26 cellular contexts compared by ENCODE assay signal in genomic region chr17:48562934-48563333, GRCh38. TPM values are rescaled to one million over a fixed set of nuclear protein-coding genes. Genes with fewer than 3 reads are reported as not detected.
A peak's percentile ranks its signal among the peaks of the same experiment; 100 is the strongest.
DNase-seq lines count a peak whose midpoint lies in the region; ATAC-seq and TF ChIP-seq lines count a peak whose summit lies in the region.
"Had no signal": no experiment of that assay in that cellular context is flagged by ENCODE, and none has a peak within 500 bp of the region (broad histone marks: within the 10 kb centered on the region; RNA-seq: fewer than 3 reads in every experiment).

No MANE protein-coding gene starts in this region.

- H3K4me3 Mint-ChIP-seq in CD14-positive monocyte: peak overlapping the region in 1 of 2 donors; percentile 52
- H3K4me3 Mint-ChIP-seq: activated B cell treated with CpG ODN at 0.5 μM for 24 hours; activated CD4-positive, alpha-beta memory T cell treated with anti-CD3 and anti-CD28 coated beads, Interleukin-2, amount 10 ng/mL, durations not matched to agents 7 days and 5 days; activated naive CD4-positive, alpha-beta T cell treated with anti-CD3 and anti-CD28 coated beads, Interleukin-2, amount 50 U/mL, for 24 hours; CD4-positive, CD25-positive, alpha-beta regulatory T cell had no signal

- H3K9me2 ChIP-seq in hepatocyte (replicated peaks; ENCODE audit: insufficient read depth): no peaks in the 10 kb centered on the region

- intact Hi-C loops in sigmoid colon (cut with DNase I) (no loop called here), CD14-positive monocyte (cut with micrococcal nuclease) (no loop called here), aorta (cut with DNase I) (no loop called here)

- peaks cover 38% of the 10 kb centered on the region for H3K79me2 ChIP-seq in hepatocyte

- H3K27ac ChIP-seq in hepatocyte (no peak overlapping the region), sigmoid colon (peak overlapping the region; percentile 94 to 99 (median 96)), aorta (ENCODE audit: low read depth in 1 of 2, low read length in 2 of 2) (no peak overlapping the region)
- H3K27ac ChIP-seq: A549, body of pancreas, left ventricle myocardium inferior, SK-N-MC had no signal

- H3K36me3 ChIP-seq in hepatocyte (replicated peaks; ENCODE audit: insufficient read depth, low read depth) (no peaks in the 10 kb centered on the region), sigmoid colon (no peaks in the 10 kb centered on the region), aorta (ENCODE audit: control insufficient read depth in 1 of 2, insufficient read depth in 2 of 2, low read length in 1 of 2) (no peaks in the 10 kb centered on the region)
- H3K36me3 ChIP-seq: left ventricle myocardium inferior had no signal

- H3K27ac Mint-ChIP-seq in CD14-positive monocyte: no peak overlapping the region
- H3K27ac Mint-ChIP-seq: activated B cell treated with CpG ODN at 0.5 μM for 24 hours; activated CD4-positive, alpha-beta memory T cell treated with anti-CD3 and anti-CD28 coated beads, Interleukin-2, amount 10 ng/mL, durations not matched to agents 7 days and 5 days; activated naive CD4-positive, alpha-beta T cell treated with anti-CD3 and anti-CD28 coated beads, Interleukin-2, amount 50 U/mL, for 24 hours; CD4-positive, CD25-positive, alpha-beta regulatory T cell had no signal

- in situ Hi-C loops in astrocyte of the spinal cord (cut with HindIII; ENCODE audit: low sequenced_read_pairs): no loop called here

- H3K4me3 ChIP-seq in AG10803 (ENCODE audit: low read length) (peak overlapping the region; percentile 60), astrocyte of the spinal cord (ENCODE audit: low read depth, low read length) (peak overlapping the region; percentile 43), hepatocyte (no peak overlapping the region), sigmoid colon (peak overlapping the region in 2 of 4 donors; percentile 49 to 52), aorta (ENCODE audit: low read length in 2 of 2) (no peak overlapping the region)
- H3K4me3 ChIP-seq: A549, body of pancreas, SK-N-MC had no signal

- TF ChIP-seq POLR2A in sigmoid colon (IDR thresholded peaks at IDR 0.05): no peak

- H3K4me1 ChIP-seq in hepatocyte (ENCODE audit: insufficient read depth) (peaks cover 28% of the 10 kb centered on the region), sigmoid colon (peaks cover 0 to 100% (median 99%) of the 10 kb centered on the region in 4 donors), aorta (ENCODE audit: control insufficient read depth in 1 of 2, insufficient read depth in 2 of 2, low read length in 2 of 2) (no peaks in the 10 kb centered on the region)

- no peaks in the 10 kb centered on the region for H4K20me1 ChIP-seq in hepatocyte (ENCODE audit: insufficient read depth, poor library complexity, severe bottlenecking)

- DNase-seq in AG10803 (ENCODE audit: low read depth) (no peak), astrocyte of the spinal cord (ENCODE audit: low read depth, low spot score) (no peak), hepatocyte (ENCODE audit: low spot score) (no peak), sigmoid colon (no peak), CD14-positive monocyte (ENCODE audit: low spot score) (no peak), dermis blood vessel endothelial cell (no peak), putamen (ENCODE audit: low spot score) (no peak), aorta (no peak)
- DNase-seq: activated B cell treated with CpG ODN at 0.5 μM for 24 hours; activated CD4-positive, alpha-beta memory T cell treated with anti-CD3 and anti-CD28 coated beads, Interleukin-2, amount 10 ng/mL, durations not matched to agents 7 days and 5 days; body of pancreas; CD4-positive, CD25-positive, alpha-beta regulatory T cell; DMS153; GDM1; glutamatergic neuron; left ventricle myocardium inferior; NCI-H1436 treated with DMSO at 0.1 percent for 48 hours; PC-3; small intestine; stimulated activated CD4-positive, alpha-beta T cell treated with anti-CD3 and anti-CD28 coated beads, Interleukin-4, amount 100 ng/mL, for 1 hour had no signal

- no peak overlapping the region for H2AFZ ChIP-seq in hepatocyte

- no peak for ATAC-seq in aorta (ENCODE audit: low FRiP score)
- ATAC-seq: body of pancreas had no signal

- no peaks in the 10 kb centered on the region for H3K9me3 ChIP-seq in hepatocyte (ENCODE audit: low read depth)
- no peaks in the 10 kb centered on the region for H3K9me3 ChIP-seq in sigmoid colon
- no peaks in the 10 kb centered on the region for H3K9me3 ChIP-seq in aorta (ENCODE audit: control insufficient read depth, low read length)
- H3K9me3 ChIP-seq: A549, body of pancreas, left ventricle myocardium inferior had no signal

- peaks cover 2% of the 10 kb centered on the region for H3K4me1 Mint-ChIP-seq in CD14-positive monocyte
- H3K4me1 Mint-ChIP-seq: activated B cell treated with CpG ODN at 0.5 μM for 24 hours had no signal

- TF ChIP-seq CTCF in AG10803 (conservative IDR thresholded peaks at IDR 0.05; ENCODE audit: low read length): no peak
- no peak for TF ChIP-seq CTCF in astrocyte of the spinal cord (IDR thresholded peaks at IDR 0.05; ENCODE audit: low read depth, low read length)
- no peak for TF ChIP-seq CTCF in hepatocyte (IDR thresholded peaks at IDR 0.05; ENCODE audit: poor library complexity)
- no peak for TF ChIP-seq CTCF in sigmoid colon (IDR thresholded peaks at IDR 0.05)
- TF ChIP-seq CTCF in CD14-positive monocyte (IDR thresholded peaks at IDR 0.05): no peak

- TF ChIP-seq EP300 in sigmoid colon (IDR thresholded peaks at IDR 0.05): no peak

- H3K27me3 Mint-ChIP-seq in CD14-positive monocyte (ENCODE audit: low read depth in 3 of 3): peaks cover 33 to 39% (median 35%) of the 10 kb centered on the region in 3 donors
- H3K27me3 Mint-ChIP-seq: activated naive CD4-positive, alpha-beta T cell treated with anti-CD3 and anti-CD28 coated beads, Interleukin-2, amount 50 U/mL, for 24 hours had no signal

- H3K27me3 ChIP-seq in hepatocyte (peaks cover 92% of the 10 kb centered on the region), sigmoid colon (no peaks in the 10 kb centered on the region), aorta (ENCODE audit: control insufficient read depth in 1 of 2, insufficient read depth in 2 of 2, low read length in 1 of 2) (no peaks in the 10 kb centered on the region)

- H3K36me3 Mint-ChIP-seq in CD14-positive monocyte: peaks cover 0 to 5% of the 10 kb centered on the region in 2 donors

- peaks cover 0 to 4% (median 0%) of the 10 kb centered on the region in 7 donors for H3K9me3 Mint-ChIP-seq in CD14-positive monocyte
- H3K9me3 Mint-ChIP-seq: activated B cell treated with CpG ODN at 0.5 μM for 24 hours; activated CD4-positive, alpha-beta memory T cell treated with anti-CD3 and anti-CD28 coated beads, Interleukin-2, amount 10 ng/mL, durations not matched to agents 7 days and 5 days; activated naive CD4-positive, alpha-beta T cell treated with anti-CD3 and anti-CD28 coated beads, Interleukin-2, amount 50 U/mL, for 24 hours; CD4-positive, CD25-positive, alpha-beta regulatory T cell had no signal

- 55% methylated on average over 5 of the region's 5 CpGs for WGBS in hepatocyte (ENCODE audit: low lambda C conversion rate, missing lambda C conversion rate)
- 83 to 89% methylated on average over 5 of the region's 5 CpGs for WGBS in sigmoid colon, 2 donors
- 86 to 92% methylated on average over 5 of the region's 5 CpGs for WGBS in aorta, 2 donors

- peak overlapping the region; percentile 82 for H3K4me2 ChIP-seq in hepatocyte
- H3K4me2 ChIP-seq: A549 had no signal

RNA-seq across cellular contexts. Expression of gene HOXB4, which starts 15.2 kb away (rescaled TPM):
- total RNA-seq in hepatocyte (1.4 and 2.2 TPM in 2 replicates), sigmoid colon (1 to 10 TPM; 4.6 to 8.3 (median 5.4) TPM), dermis blood vessel endothelial cell (2.7 and 3.2 TPM in 2 replicates), aorta (10 to 100 TPM in 1 of 2 donors, 1 to 10 TPM in 1; 6.6 to 17.9 TPM)
- polyA plus RNA-seq in hepatocyte (1.8 and 2.0 TPM in 2 replicates), sigmoid colon (1 to 10 TPM in 2 of 3 donors, under 1 TPM in 1; 0.23 to 2.7 (median 1.2) TPM), CD14-positive monocyte (not detected), aorta (10 to 100 TPM in 1 of 2 donors, 1 to 10 TPM in 1; 1.4 to 11.5 TPM)
- total RNA-seq: osteocyte had no signal

RNA-seq across cellular contexts. Expression of gene HOXB2, which starts 18.0 kb away (rescaled TPM):
- total RNA-seq in hepatocyte (5.6 and 6.7 TPM in 2 replicates), sigmoid colon (10 to 100 TPM; 44.9 to 86.1 (median 63.6) TPM), dermis blood vessel endothelial cell (4.8 and 5.2 TPM in 2 replicates), aorta (10 to 100 TPM; 25.4 to 36.9 TPM)
- polyA plus RNA-seq in hepatocyte (20.7 and 29.9 TPM in 2 replicates), sigmoid colon (1 to 10 TPM; 1.6 to 7.8 (median 3.0) TPM), CD14-positive monocyte (1 to 10 TPM; 1.6 to 3.8 TPM), aorta (10 to 100 TPM in 1 of 2 donors, 1 to 10 TPM in 1; 7.6 to 61.0 TPM)
- total RNA-seq: osteocyte had no signal

RNA-seq across cellular contexts. Expression of gene HOXB3, which starts 27.1 kb away (rescaled TPM):
- 1.8 and 5.9 TPM in 2 replicates for total RNA-seq in hepatocyte
- 1.8 and 4.0 TPM in 2 replicates for polyA plus RNA-seq in hepatocyte
- 10 to 100 TPM; 25.3 to 64.3 (median 30.1) TPM for total RNA-seq in sigmoid colon
- 10 to 100 TPM in 2 of 3 donors, 1 to 10 TPM in 1; 6.2 to 16.7 (median 10.2) TPM for polyA plus RNA-seq in sigmoid colon
- not detected for polyA plus RNA-seq in CD14-positive monocyte
- total RNA-seq in dermis blood vessel endothelial cell: 9.5 and 11.9 TPM in 2 replicates
- total RNA-seq in aorta: 10 to 100 TPM; 20.0 to 62.9 TPM
- polyA plus RNA-seq in aorta: 10 to 100 TPM in 1 of 2 donors, 1 to 10 TPM in 1; 2.4 to 30.5 TPM

RNA-seq across cellular contexts. Expression of gene HOXB5, which starts 30.6 kb away (rescaled TPM):
- total RNA-seq in hepatocyte (0.27 and 0.36 TPM in 2 replicates), sigmoid colon (1 to 10 TPM; 1.5 to 2.5 (median 2.1) TPM), dermis blood vessel endothelial cell (0.17 and 0.23 TPM in 2 replicates), aorta (1 to 10 TPM; 1.4 to 5.9 TPM)
- polyA plus RNA-seq in hepatocyte (3.3 and 4.4 TPM in 2 replicates), sigmoid colon (10 to 100 TPM in 1 of 3 donors, 1 to 10 TPM in 2; 3.2 to 13.9 (median 4.2) TPM), CD14-positive monocyte (not detected), aorta (1 to 10 TPM in 1 of 2 donors, not detected in 1; 3.6 TPM)
- total RNA-seq: activated B cell treated with CpG ODN at 0.5 μM for 24 hours; CD4-positive, CD25-positive, alpha-beta regulatory T cell; H7; left ventricle myocardium inferior; osteocyte had no signal
- polyA plus RNA-seq: CD4-positive, CD25-positive, alpha-beta regulatory T cell had no signal

RNA-seq across cellular contexts. Expression of gene HOXB1, which starts 32.1 kb away (rescaled TPM):
- total RNA-seq in hepatocyte: not detected in 2 replicates
- not detected in 2 replicates for polyA plus RNA-seq in hepatocyte
- under 1 TPM in 1 of 4 donors, not detected in 3; 0.27 TPM for total RNA-seq in sigmoid colon
- polyA plus RNA-seq in sigmoid colon: under 1 TPM in 2 of 3 donors, not detected in 1; 0.60 to 0.92 TPM
- polyA plus RNA-seq in CD14-positive monocyte: not detected
- not detected in 2 replicates for total RNA-seq in dermis blood vessel endothelial cell
- not detected for total RNA-seq in aorta
- polyA plus RNA-seq in aorta: under 1 TPM in 1 of 2 donors, not detected in 1; 0.63 TPM
- total RNA-seq: activated B cell treated with CpG ODN at 0.5 μM for 24 hours; activated CD4-positive, alpha-beta memory T cell treated with anti-CD3 and anti-CD28 coated beads, Interleukin-2, amount 10 ng/mL, durations not matched to agents 7 days and 5 days; body of pancreas; CD4-positive, CD25-positive, alpha-beta regulatory T cell; left ventricle myocardium inferior; myocyte; osteocyte; PC-3 had no signal
- polyA plus RNA-seq: A549; CD4-positive, CD25-positive, alpha-beta regulatory T cell; small intestine had no signal

Comparison
In these comparisons a context has a peak if more than half of its experiments do, and no peak if none do; other contexts are left out.
1. H3K4me3 ChIP-seq: peak in AG10803 (single experiment) and astrocyte of the spinal cord (single experiment); none in hepatocyte (single experiment) and aorta (0 of 2).
2. H3K27ac ChIP-seq: peak in sigmoid colon (4 of 4); none in hepatocyte (single experiment) and aorta (0 of 2).